Comparison of ENCODE assay signal across 8 cellular contexts in the genomic region with DNA sequence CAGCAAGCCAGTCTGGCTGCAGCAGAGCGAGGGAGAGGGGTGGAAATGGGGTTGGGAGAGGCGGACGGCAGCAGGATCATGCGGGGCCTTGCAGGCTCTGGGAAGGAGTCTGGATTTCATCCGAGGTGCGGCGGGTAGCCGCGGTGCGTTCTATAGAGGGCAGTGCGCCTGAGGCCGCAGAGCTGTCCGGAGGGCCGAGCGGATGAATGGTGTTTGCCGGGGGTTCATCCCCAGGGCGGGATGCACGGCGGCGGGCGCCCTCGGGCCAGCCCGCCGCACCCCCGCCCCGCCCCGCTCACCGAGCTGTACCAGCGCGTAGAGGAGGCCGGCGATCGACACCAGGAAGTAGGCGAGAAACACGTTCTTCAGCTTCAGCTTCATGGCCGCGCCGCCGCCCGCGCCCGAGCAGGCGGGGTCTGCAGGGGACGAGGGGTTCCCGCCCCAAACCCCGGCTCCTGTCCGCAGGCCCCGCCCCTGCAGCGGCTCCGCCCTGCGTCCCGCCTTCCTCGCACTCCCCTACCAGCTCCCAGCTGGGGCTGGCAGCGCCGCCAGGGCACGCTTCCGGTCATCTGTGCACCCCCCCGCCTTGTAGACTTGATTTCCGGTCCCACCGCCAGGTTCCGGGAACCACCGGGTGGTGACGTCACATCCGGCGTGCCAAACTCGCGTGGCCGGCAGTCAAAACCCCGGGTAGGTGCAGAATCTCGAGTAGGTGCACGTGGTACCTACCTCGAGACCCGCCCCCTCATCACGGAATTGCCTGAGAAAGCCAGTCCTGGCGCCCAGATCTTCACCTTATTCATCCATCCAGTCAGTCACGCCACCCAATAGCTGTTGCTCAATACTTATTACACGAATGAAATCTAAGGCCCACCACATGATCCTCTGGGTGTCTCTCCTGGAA. TPM values are rescaled to one million over a fixed set of nuclear protein-coding genes. Genes with fewer than 3 reads are reported as not detected.
A peak's percentile ranks its signal among the peaks of the same experiment; 100 is the strongest.
DNase-seq lines count a peak whose midpoint lies in the region; ATAC-seq and TF ChIP-seq lines count a peak whose summit lies in the region.

A gene (minus strand): TSS at position 420 of the 904 bp plus-strand sequence. CDS start 39 bp downstream, at position 381.

- H3K4me3 Mint-ChIP-seq in GM23338, result peak within 1 kb of the TSS; percentile 94
- H3K4me3 Mint-ChIP-seq in naive thymus-derived CD4-positive, alpha-beta T cell, result peak within 1 kb of the TSS; percentile 91 to 99 (median 94)
- peak within 1 kb of the TSS; percentile 93 to 96 for H3K4me3 Mint-ChIP-seq in stimulated activated naive B cell treated with anti-CD40 and anti-IgM and Interleukin-4, amounts not matched to agents 10 μg/mL and 1 μg/mL and 100 μg/mL, for 72 hours

- ATAC-seq in GM23338, result peak; percentile 94
- peak; percentile 93 for ATAC-seq in naive thymus-derived CD4-positive, alpha-beta T cell
- peak; percentile 96 to 97 for ATAC-seq in stimulated activated naive B cell treated with anti-CD40 and anti-IgM and Interleukin-4, amounts not matched to agents 10 μg/mL and 1 μg/mL and 100 μg/mL, for 72 hours (replicated peaks)

- peak; percentile 98 for DNase-seq in GM23338 (ENCODE audit: low spot score)
- DNase-seq in LHCN-M2 (ENCODE audit: low read depth), result peak; percentile 97
- peak; percentile 100 for DNase-seq in RPMI8226
- peak; percentile 92 to 94 for DNase-seq in activated T-helper 1 cell treated with anti-CD3 and anti-CD28 coated beads, Interleukin-2, amount 50 U/mL, for 16 hours (ENCODE audit: low read depth in 1 of 2, low spot score in 1 of 2)
- peak; percentile 98 to 99 for DNase-seq in fibroblast of lung (ENCODE audit: low read depth in 2 of 2)
- peak; percentile 87 to 97 (median 94) for DNase-seq in naive thymus-derived CD4-positive, alpha-beta T cell
- peak; percentile 99 for DNase-seq in stimulated activated naive B cell treated with anti-CD40 and anti-IgM and Interleukin-4, amounts not matched to agents 10 μg/mL and 1 μg/mL and 100 μg/mL, for 72 hours

- H3K27ac ChIP-seq in DOHH2 (ENCODE audit: low read depth, low read length) (peak within 1 kb of the TSS; percentile 87), GM23338 (ENCODE audit: low read depth) (peak within 1 kb of the TSS; percentile 88), fibroblast of lung (ENCODE audit: insufficient read depth, low read length) (peak within 1 kb of the TSS; percentile 70)
- peak within 1 kb of the TSS; percentile 92 for H3K27ac ChIP-seq in naive thymus-derived CD4-positive, alpha-beta T cell (ENCODE audit: low read depth, low read length)

- no peaks in the 10 kb centered on the region for H4K20me1 ChIP-seq in DOHH2 (ENCODE audit: control insufficient read depth, insufficient read depth, low read depth, low read length)
- no peaks in the 10 kb centered on the region for H4K20me1 ChIP-seq in GM23338 (replicated peaks; ENCODE audit: insufficient read depth)
- H4K20me1 ChIP-seq in fibroblast of lung (ENCODE audit: control insufficient read depth, extremely low read depth, insufficient read depth, low read length), result no peaks in the 10 kb centered on the region

- TF ChIP-seq CTCF in DOHH2 (IDR thresholded peaks at IDR 0.05; ENCODE audit: low read depth, low read length, poor library complexity, severe bottlenecking) (no peak), GM23338 (conservative IDR thresholded peaks at IDR 0.05; ENCODE audit: low read depth in 2 of 2) (0 out of 4 replicates have a peak, but pooled peaks of 1 of the 2 experiments have one; percentile 9), fibroblast of lung (conservative IDR thresholded peaks at IDR 0.05 in 1 of 2, IDR thresholded peaks at IDR 0.05 in 1 of 2; ENCODE audit: low read depth in 1 of 2, low read length in 2 of 2) (no peak)

- H3K4me2 ChIP-seq in DOHH2 (ENCODE audit: low read length) (peak within 1 kb of the TSS; percentile 91), GM23338 (peak within 1 kb of the TSS; percentile 90), fibroblast of lung (ENCODE audit: extremely low read depth, insufficient read depth, low read length) (peak within 1 kb of the TSS; percentile 98)

- H3K36me3 ChIP-seq in DOHH2 (ENCODE audit: control insufficient read depth, low read length) (peaks cover 51% of the 10 kb centered on the region), GM23338 (ENCODE audit: insufficient read depth) (peaks cover 17% of the 10 kb centered on the region), fibroblast of lung (ENCODE audit: control insufficient read depth, insufficient read depth, low read length) (peaks cover 7% of the 10 kb centered on the region)
- H3K36me3 ChIP-seq in naive thymus-derived CD4-positive, alpha-beta T cell (ENCODE audit: control insufficient read depth in 2 of 3, insufficient read depth in 3 of 3, low read length in 3 of 3), result peaks cover 0 to 30% (median 13%) of the 10 kb centered on the region in 3 experiments

- peaks cover 9% of the 10 kb centered on the region for H3K27me3 Mint-ChIP-seq in GM23338 (ENCODE audit: insufficient read depth, low read depth, poor library complexity)
- no peaks in the 10 kb centered on the region for H3K27me3 Mint-ChIP-seq in naive thymus-derived CD4-positive, alpha-beta T cell
- H3K27me3 Mint-ChIP-seq in stimulated activated naive B cell treated with anti-CD40 and anti-IgM and Interleukin-4, amounts not matched to agents 10 μg/mL and 1 μg/mL and 100 μg/mL, for 72 hours, result no peaks in the 10 kb centered on the region

- H3K36me3 Mint-ChIP-seq in GM23338 (ENCODE audit: low read depth), result peaks cover 31% of the 10 kb centered on the region
- peaks cover 10 to 32% (median 19%) of the 10 kb centered on the region in 5 donors for H3K36me3 Mint-ChIP-seq in naive thymus-derived CD4-positive, alpha-beta T cell
- peaks cover 20 to 37% of the 10 kb centered on the region in 2 donors for H3K36me3 Mint-ChIP-seq in stimulated activated naive B cell treated with anti-CD40 and anti-IgM and Interleukin-4, amounts not matched to agents 10 μg/mL and 1 μg/mL and 100 μg/mL, for 72 hours

- CTCF ChIA-PET in naive thymus-derived CD4-positive, alpha-beta T cell (lab: Charles Lee), result interaction anchor here (0.6 to 1.8 kb wide), 9 partner anchors 10 to 285 kb away, joined by 3 to 9 read pairs (median 4); a partner anchor contains a TSS

- POLR2A ChIA-PET in naive thymus-derived CD4-positive, alpha-beta T cell (lab: Charles Lee), result interaction anchor here (0.5 to 10.0 kb wide), 23 partner anchors 11 to 234 kb away, joined by 3 to 94 read pairs (median 9); a partner anchor contains a TSS

- no peaks in the 10 kb centered on the region for H3K9me3 Mint-ChIP-seq in GM23338
- H3K9me3 Mint-ChIP-seq in naive thymus-derived CD4-positive, alpha-beta T cell, result peaks cover 0 to 2% (median 0%) of the 10 kb centered on the region in 11 donors
- H3K9me3 Mint-ChIP-seq in stimulated activated naive B cell treated with anti-CD40 and anti-IgM and Interleukin-4, amounts not matched to agents 10 μg/mL and 1 μg/mL and 100 μg/mL, for 72 hours, result no peaks in the 10 kb centered on the region

- no peaks in the 10 kb centered on the region for H3K9me3 ChIP-seq in DOHH2 (ENCODE audit: control insufficient read depth, insufficient read depth, low read length)
- H3K9me3 ChIP-seq in fibroblast of lung (ENCODE audit: control insufficient read depth, insufficient read depth, low read depth, low read length), result no peaks in the 10 kb centered on the region
- no peaks in the 10 kb centered on the region for H3K9me3 ChIP-seq in naive thymus-derived CD4-positive, alpha-beta T cell (ENCODE audit: control insufficient read depth in 2 of 3, low read length in 3 of 3)

- H3K4me1 ChIP-seq in DOHH2 (ENCODE audit: control insufficient read depth, low read length) (peaks cover 17% of the 10 kb centered on the region), GM23338 (ENCODE audit: insufficient read depth) (peaks cover 12% of the 10 kb centered on the region), fibroblast of lung (ENCODE audit: control insufficient read depth, extremely low read depth, insufficient read depth, low read length) (peaks cover 4% of the 10 kb centered on the region)
- peaks cover 11% of the 10 kb centered on the region in 2 donors for H3K4me1 ChIP-seq in naive thymus-derived CD4-positive, alpha-beta T cell (ENCODE audit: control insufficient read depth in 2 of 2, insufficient read depth in 2 of 2, low read length in 2 of 2)

- peak within 1 kb of the TSS; percentile 89 for H3K4me3 ChIP-seq in DOHH2 (ENCODE audit: low read length)
- peak within 1 kb of the TSS; percentile 87 for H3K4me3 ChIP-seq in GM23338
- peak within 1 kb of the TSS; percentile 84 to 95 (median 86) for H3K4me3 ChIP-seq in fibroblast of lung (replicated peaks in 1 of 4; ENCODE audit: control extremely low read depth in 1 of 4, insufficient read depth in 1 of 4, low read depth in 3 of 4, low read length in 4 of 4)
- peak within 1 kb of the TSS; percentile 97 for H3K4me3 ChIP-seq in naive thymus-derived CD4-positive, alpha-beta T cell (ENCODE audit: low read length)

- H3K79me2 ChIP-seq in DOHH2 (ENCODE audit: control insufficient read depth, low read length) (peaks cover 26% of the 10 kb centered on the region), GM23338 (replicated peaks; ENCODE audit: insufficient read depth) (peaks cover 8% of the 10 kb centered on the region; the same call in 1 of the 2 replicates), fibroblast of lung (ENCODE audit: control insufficient read depth, insufficient read depth, low read length) (peaks cover 4% of the 10 kb centered on the region)

- no peaks in the 10 kb centered on the region for H3K27me3 ChIP-seq in DOHH2 (ENCODE audit: control insufficient read depth, low read length)
- no peaks in the 10 kb centered on the region for H3K27me3 ChIP-seq in GM23338 (ENCODE audit: insufficient read depth)
- no peaks in the 10 kb centered on the region for H3K27me3 ChIP-seq in fibroblast of lung (ENCODE audit: control insufficient read depth, insufficient read depth, low read length)
- no peaks in the 10 kb centered on the region for H3K27me3 ChIP-seq in naive thymus-derived CD4-positive, alpha-beta T cell (ENCODE audit: control insufficient read depth in 2 of 2, insufficient read depth in 2 of 2, low read length in 2 of 2)

- H3K9ac ChIP-seq in fibroblast of lung (ENCODE audit: insufficient read depth, low read length), result peak within 1 kb of the TSS; percentile 64

- H3F3A ChIP-seq in DOHH2 (ENCODE audit: control insufficient read depth, insufficient read depth) (peaks cover 35% of the 10 kb centered on the region), GM23338 (replicated peaks; ENCODE audit: low read depth) (peaks cover 39% of the 10 kb centered on the region)

- intact Hi-C loops in naive thymus-derived CD4-positive, alpha-beta T cell (cut with micrococcal nuclease), result loop anchor here (1.0 to 2.0 kb wide), 8 partner anchors 10 to 51 kb away; a partner anchor contains a TSS

- peak within 1 kb of the TSS; percentile 96 for H3K27ac Mint-ChIP-seq in GM23338
- H3K27ac Mint-ChIP-seq in naive thymus-derived CD4-positive, alpha-beta T cell, result peak within 1 kb of the TSS; percentile 92 to 99 (median 96)
- H3K27ac Mint-ChIP-seq in stimulated activated naive B cell treated with anti-CD40 and anti-IgM and Interleukin-4, amounts not matched to agents 10 μg/mL and 1 μg/mL and 100 μg/mL, for 72 hours, result peak within 1 kb of the TSS; percentile 98

- H2AFZ ChIP-seq in GM23338 (peak within 1 kb of the TSS; percentile 38), fibroblast of lung (ENCODE audit: low read length) (peak within 1 kb of the TSS; percentile 25)

- peaks cover 16% of the 10 kb centered on the region for H3K4me1 Mint-ChIP-seq in GM23338
- H3K4me1 Mint-ChIP-seq in naive thymus-derived CD4-positive, alpha-beta T cell, result peaks cover 13 to 29% (median 26%) of the 10 kb centered on the region in 7 donors
- peaks cover 6 to 32% of the 10 kb centered on the region in 2 donors for H3K4me1 Mint-ChIP-seq in stimulated activated naive B cell treated with anti-CD40 and anti-IgM and Interleukin-4, amounts not matched to agents 10 μg/mL and 1 μg/mL and 100 μg/mL, for 72 hours

- H3K9me2 ChIP-seq in DOHH2 (replicated peaks; ENCODE audit: control insufficient read depth, low read length), result no peaks in the 10 kb centered on the region
- H3K9me2 ChIP-seq in GM23338 (ENCODE audit: insufficient read depth), result no peaks in the 10 kb centered on the region

RNA-seq across cellular contexts. Expression of the gene that starts here (rescaled TPM):
- total RNA-seq in GM23338 (2014; rRNA removed; shearing (Covaris generic)), result 18.4 and 21.1 TPM in 2 replicates
- polyA plus RNA-seq in GM23338 (2016; fragmentation: Nextera tagmentation; extraction: Ambion mirVana), result 16.4 and 16.6 TPM in 2 replicates
- total RNA-seq in LHCN-M2 (2014; rRNA removed), result 74.1 and 92.8 TPM in 2 replicates
- 48.2 TPM for polyA plus RNA-seq in LHCN-M2 (2012)
- 29.1 and 30.8 TPM in 2 replicates for total RNA-seq in fibroblast of lung
- polyA plus RNA-seq in fibroblast of lung, result 15.9 and 17.6 TPM in 2 replicates
- polyA plus RNA-seq in fibroblast of lung (2012), result 25.3 and 35.4 TPM in 2 replicates
- polyA minus RNA-seq in fibroblast of lung (ENCODE audit: low replicate concordance), result 15.4 and 17.9 TPM in 2 replicates
- 10 to 100 TPM; 55.8 to 78.1 (median 71.2) TPM for total RNA-seq in naive thymus-derived CD4-positive, alpha-beta T cell
- polyA plus RNA-seq in naive thymus-derived CD4-positive, alpha-beta T cell, result 10 to 100 TPM; 35.0 to 41.9 TPM

Comparison
In these comparisons a context has a peak if more than half of its experiments do, and no peak if none do; other contexts are left out.
1. Peak in every context shown above with its lines: DNase-seq, ATAC-seq, H3K4me3 ChIP-seq and H3K27ac ChIP-seq.